In genomic region chr14:94677747-94678146, GRCh38 we compare ENCODE assay signal across 15 cellular contexts.
"Had no signal": no experiment of that assay in that cellular context is flagged by ENCODE, and none has a peak within 500 bp of the region (broad histone marks: within the 10 kb centered on the region; RNA-seq: fewer than 3 reads in every experiment).

No MANE protein-coding gene starts in this region.

- H3K27ac Mint-ChIP-seq: activated B cell treated with CpG ODN at 0.5 μM for 24 hours; activated CD4-positive, alpha-beta T cell treated with anti-CD3 and anti-CD28 coated beads, Interleukin-2, amount 10 ng/mL, durations not matched to agents 24 days and 14 days; nephron progenitor cell; T-helper 17 cell had no signal

- H3K4me1 ChIP-seq: adrenal gland, esophagus squamous epithelium, spleen, thyroid gland, vagina had no signal

- H3K9me3 Mint-ChIP-seq: activated B cell treated with CpG ODN at 0.5 μM for 24 hours; activated CD4-positive, alpha-beta T cell treated with anti-CD3 and anti-CD28 coated beads, Interleukin-2, amount 10 ng/mL, durations not matched to agents 24 days and 14 days; nephron progenitor cell had no signal

- H3K4me3 Mint-ChIP-seq: activated B cell treated with CpG ODN at 0.5 μM for 24 hours; activated CD4-positive, alpha-beta T cell treated with anti-CD3 and anti-CD28 coated beads, Interleukin-2, amount 10 ng/mL, durations not matched to agents 24 days and 14 days; nephron progenitor cell; T-helper 17 cell had no signal

- H3K4me1 Mint-ChIP-seq: activated B cell treated with CpG ODN at 0.5 μM for 24 hours; activated CD4-positive, alpha-beta T cell treated with anti-CD3 and anti-CD28 coated beads, Interleukin-2, amount 10 ng/mL, durations not matched to agents 24 days and 14 days; T-helper 17 cell had no signal

- H3K27ac ChIP-seq: adrenal gland, esophagus squamous epithelium, right lobe of liver, spleen, thyroid gland, vagina had no signal

- H3K27me3 Mint-ChIP-seq: activated CD4-positive, alpha-beta T cell treated with anti-CD3 and anti-CD28 coated beads, Interleukin-2, amount 10 ng/mL, durations not matched to agents 24 days and 14 days had no signal

- H3K27me3 ChIP-seq: adrenal gland, right lobe of liver, thyroid gland, vagina had no signal

- ATAC-seq: right lobe of liver, T-helper 17 cell had no signal

- H3K4me3 ChIP-seq: adrenal gland, esophagus squamous epithelium, right lobe of liver, spleen, thyroid gland, vagina had no signal

- DNase-seq: activated B cell treated with CpG ODN at 0.5 μM for 24 hours; activated CD4-positive, alpha-beta T cell treated with anti-CD3 and anti-CD28 coated beads, Interleukin-2, amount 10 ng/mL, durations not matched to agents 24 days and 14 days; activated naive CD4-positive, alpha-beta T cell treated with anti-CD3 and anti-CD28 coated beads, Interleukin-2, amount 50 U/mL, for 16 hours; activated T-cell treated with anti-CD3 and anti-CD28 coated beads, Interleukin-2, amount 50 U/mL, for 1 hour; esophagus squamous epithelium; glutamatergic neuron; hypothalamus; kidney glomerular epithelial cell; nephron progenitor cell; T-helper 17 cell; thyroid gland had no signal

- H3K36me3 ChIP-seq: adrenal gland, esophagus squamous epithelium, right lobe of liver, spleen, thyroid gland, vagina had no signal
